1 cellular context compared by ENCODE assay signal in genomic region chr7:16753932-16754571, GRCh38.
TF ChIP-seq lines count a peak whose summit lies in the region.

No MANE protein-coding gene starts in this region.

TF ChIP-seq in HepG2, 621 proteins besides CTCF, POLR2A, EP300 and RAD21 (continued from another document and continues in another):
- no peak for TF ChIP-seq ZNF777 (CRISPR knock-in tag; IDR thresholded peaks at IDR 0.05)
- TF ChIP-seq CREB3 (CRISPR knock-in tag; IDR thresholded peaks at IDR 0.05) = no peak
- 0 out of 2 replicates have a peak, but pooled peaks have one; percentile 30 for TF ChIP-seq ZNF770 (CRISPR knock-in tag; IDR thresholded peaks at IDR 0.05)
- TF ChIP-seq MEIS1 (CRISPR knock-in tag; IDR thresholded peaks at IDR 0.05; ENCODE audit: borderline replicate concordance) = no peak
- peak; percentile 32; the same call in 1 of the 2 replicates for TF ChIP-seq MXD1 (CRISPR knock-in tag; IDR thresholded peaks at IDR 0.05)
- peak; percentile 70; the same call in 1 of the 2 replicates for TF ChIP-seq HDAC6 (IDR thresholded peaks at IDR 0.05; ENCODE audit: low read depth, low read length)
- TF ChIP-seq ZFP62 (CRISPR knock-in tag; IDR thresholded peaks at IDR 0.05) = no peak
- TF ChIP-seq KDM5B (CRISPR knock-in tag; IDR thresholded peaks at IDR 0.05; ENCODE audit: borderline replicate concordance) = peak; percentile 77
- TF ChIP-seq ZNF605 (CRISPR knock-in tag; IDR thresholded peaks at IDR 0.05) = 0 out of 2 replicates have a peak, but pooled peaks have one; percentile 31
- 0 out of 2 replicates have a peak, but pooled peaks have one; percentile 46 for TF ChIP-seq ZNF816 (CRISPR knock-in tag; IDR thresholded peaks at IDR 0.05; ENCODE audit: borderline replicate concordance)
- TF ChIP-seq ZIK1 (CRISPR knock-in tag; IDR thresholded peaks at IDR 0.05; ENCODE audit: borderline replicate concordance, low read depth) = peak; percentile 23; the same call in 1 of the 2 replicates
- TF ChIP-seq ZNF501 (CRISPR knock-in tag; IDR thresholded peaks at IDR 0.05) = no peak
- no peak for TF ChIP-seq ZSCAN9 (CRISPR knock-in tag; IDR thresholded peaks at IDR 0.05; ENCODE audit: borderline replicate concordance)
- TF ChIP-seq REPIN1 (CRISPR knock-in tag; IDR thresholded peaks at IDR 0.05; ENCODE audit: borderline replicate concordance, low read depth) = 0 out of 2 replicates have a peak, but pooled peaks have one; percentile 35
- TF ChIP-seq ZXDC (CRISPR knock-in tag; IDR thresholded peaks at IDR 0.05) = no peak
- TF ChIP-seq ZNF543 (CRISPR knock-in tag; IDR thresholded peaks at IDR 0.05) = no peak
- 0 out of 2 replicates have a peak, but pooled peaks have one; percentile 20 for TF ChIP-seq THAP8 (CRISPR knock-in tag; IDR thresholded peaks at IDR 0.05; ENCODE audit: borderline replicate concordance)
- no peak for TF ChIP-seq ZNF567 (CRISPR knock-in tag; IDR thresholded peaks at IDR 0.05; ENCODE audit: borderline replicate concordance)
- TF ChIP-seq ZNF101 (CRISPR knock-in tag; IDR thresholded peaks at IDR 0.05; ENCODE audit: borderline replicate concordance, low read depth) = no peak
- TF ChIP-seq ZNF747 (CRISPR knock-in tag; IDR thresholded peaks at IDR 0.05; ENCODE audit: borderline replicate concordance) = no peak
- TF ChIP-seq ZBTB34 (CRISPR knock-in tag; IDR thresholded peaks at IDR 0.05) = no peak
- no peak for TF ChIP-seq ZNF761 (CRISPR knock-in tag; conservative IDR thresholded peaks at IDR 0.05)
- peak; percentile 40; the same call in 1 of the 2 replicates for TF ChIP-seq CSRNP1 (CRISPR knock-in tag; IDR thresholded peaks at IDR 0.05)
- no peak for TF ChIP-seq SKIL (CRISPR knock-in tag; IDR thresholded peaks at IDR 0.05; ENCODE audit: borderline replicate concordance)
- TF ChIP-seq ZBTB7B (CRISPR knock-in tag; IDR thresholded peaks at IDR 0.05) = 0 out of 2 replicates have a peak, but pooled peaks have one; percentile 33
- TF ChIP-seq HDAC1 (CRISPR knock-in tag; IDR thresholded peaks at IDR 0.05) = peak; percentile 73
- TF ChIP-seq ZNF709 (CRISPR knock-in tag; IDR thresholded peaks at IDR 0.05) = peak; percentile 58; the same call in 1 of the 2 replicates
- TF ChIP-seq ZNF615 (CRISPR knock-in tag; IDR thresholded peaks at IDR 0.05; ENCODE audit: borderline replicate concordance) = 0 out of 2 replicates have a peak, but pooled peaks have one; percentile 33
- peak; percentile 7; the same call in 1 of the 2 replicates for TF ChIP-seq ATF2 (CRISPR knock-in tag; IDR thresholded peaks at IDR 0.05)
- TF ChIP-seq ZKSCAN1 (IDR thresholded peaks at IDR 0.05; ENCODE audit: low read length) = no peak
- no peak for TF ChIP-seq TFDP1 (CRISPR knock-in tag; IDR thresholded peaks at IDR 0.05; ENCODE audit: borderline replicate concordance)
- TF ChIP-seq MEF2D (CRISPR knock-in tag; IDR thresholded peaks at IDR 0.05) = peak; percentile 43; the same call in 1 of the 2 replicates
- TF ChIP-seq PATZ1 (CRISPR knock-in tag; IDR thresholded peaks at IDR 0.05) = peak; percentile 18; the same call in 1 of the 2 replicates
- TF ChIP-seq ZMYM2 (CRISPR knock-in tag; IDR thresholded peaks at IDR 0.05) = no peak
- TF ChIP-seq YEATS4 (CRISPR knock-in tag; IDR thresholded peaks at IDR 0.05; ENCODE audit: borderline replicate concordance) = no peak; the same call in 1 of the 2 replicates
- no peak for TF ChIP-seq BCL3 (CRISPR knock-in tag; IDR thresholded peaks at IDR 0.05)
- 0 out of 2 replicates have a peak, but pooled peaks have one; percentile 54 for TF ChIP-seq EED (CRISPR knock-in tag; IDR thresholded peaks at IDR 0.05)
